8 cellular contexts compared by ENCODE assay signal in genomic region chr10:119725550-119726290, GRCh38. TPM values are rescaled to one million over a fixed set of nuclear protein-coding genes. Genes with fewer than 3 reads are reported as not detected.
DNase-seq lines count a peak whose midpoint lies in the region; ATAC-seq and TF ChIP-seq lines count a peak whose summit lies in the region.

TSS of gene INPP5F (plus strand) at chr10:119726050. CDS start at chr10:119726263, 213 bp downstream.

- WGBS in ovary, 3 donors = 0 to 1% (median 0%) methylated on average over 69 to 84 of the region's 84 CpGs
- 1 to 2% methylated on average over 20 to 31 of the region's 84 CpGs for WGBS in thyroid gland, 2 donors

- peaks cover 10% of the 10 kb centered on the region for H3K9me3 Mint-ChIP-seq in activated naive CD8-positive, alpha-beta T cell treated with anti-CD3 and anti-CD28 coated beads for 36 hours

- TF ChIP-seq CTCF in GM10248 (IDR thresholded peaks at IDR 0.05; ENCODE audit: control extremely low read depth, extremely low read depth, low read depth, missing control alignments) (peak; percentile 27), ovary (IDR thresholded peaks at IDR 0.05) (peak; percentile 32 to 47 (median 45)), thyroid gland (IDR thresholded peaks at IDR 0.05) (peak in 3 of 6 experiments; percentile 38 to 49 (median 48))

- CTCF ChIA-PET in GM10248 (lab: Yijun Ruan, JAX) = interaction anchor here (0.9 to 5.4 kb wide), 22 partner anchors 9 to 184 kb away, joined by 3 to 46 read pairs (median 4); no protein-coding TSS in a partner anchor

- H3K27me3 Mint-ChIP-seq in activated naive CD8-positive, alpha-beta T cell treated with anti-CD3 and anti-CD28 coated beads for 36 hours = no peaks in the 10 kb centered on the region

- peaks cover 3% of the 10 kb centered on the region for H3K4me1 ChIP-seq in ovary (ENCODE audit: insufficient read depth)
- peaks cover 18 to 21% of the 10 kb centered on the region in 2 donors for H3K4me1 ChIP-seq in thyroid gland

- H3K27me3 ChIP-seq in ovary (no peaks in the 10 kb centered on the region), thyroid gland (no peaks in the 10 kb centered on the region)

- H3K27ac Mint-ChIP-seq in activated naive CD8-positive, alpha-beta T cell treated with anti-CD3 and anti-CD28 coated beads for 36 hours = peak within 1 kb of the TSS; percentile 85

- intact Hi-C loops in head of caudate nucleus (cut with DNase I) = loop anchor here (2.0 to 10.0 kb wide), 2 partner anchors 39 to 131 kb away; partner anchors contain the start of gene TIAL1
- intact Hi-C loops in ovary (cut with DNase I) = no loop called here
- intact Hi-C loops in thyroid gland (cut with DNase I) = no loop called here

- H3K4me3 Mint-ChIP-seq in activated naive CD8-positive, alpha-beta T cell treated with anti-CD3 and anti-CD28 coated beads for 36 hours = peak within 1 kb of the TSS; percentile 90

- peak within 1 kb of the TSS; percentile 70 to 88 for H3K27ac ChIP-seq in ovary
- peak within 1 kb of the TSS; percentile 77 to 96 (median 96) for H3K27ac ChIP-seq in thyroid gland

- TF ChIP-seq EP300 in ovary (IDR thresholded peaks at IDR 0.05) = no peak

- peak; percentile 86 for ATAC-seq in HG02623 (IDR thresholded peaks at IDR 0.05; ENCODE audit: unreplicated experiment)

- H3K4me3 ChIP-seq in ovary = peak within 1 kb of the TSS; percentile 95
- peak within 1 kb of the TSS; percentile 81 to 97 (median 82) for H3K4me3 ChIP-seq in thyroid gland (replicated peaks in 1 of 3)

- peak; percentile 100 for DNase-seq in GM10248 (ENCODE audit: extremely low spot score)
- DNase-seq in NCI-H1092 treated with DMSO at 0.1 percent for 48 hours (lab: John Stamatoyannopoulos, UW) = peak; percentile 96
- DNase-seq in SKM-1 (lab: John Stamatoyannopoulos, UW; ENCODE audit: unreplicated experiment) = peak; percentile 97
- DNase-seq in activated naive CD8-positive, alpha-beta T cell treated with anti-CD3 and anti-CD28 coated beads for 36 hours = peak; percentile 99
- peak; percentile 93 to 100 (median 99) for DNase-seq in head of caudate nucleus
- DNase-seq in ovary = peak; percentile 99
- DNase-seq in thyroid gland = peak; percentile 99 to 100

- H3K36me3 ChIP-seq in ovary (no peaks in the 10 kb centered on the region), thyroid gland (no peaks in the 10 kb centered on the region)

- POLR2A ChIA-PET in GM10248 (lab: Yijun Ruan, JAX) = interaction anchor here (0.6 to 3.9 kb wide), 10 partner anchors 11 to 167 kb away, joined by 3 to 27 read pairs (median 4); partner anchors contain the start of gene SEC23IP

- peaks cover 51% of the 10 kb centered on the region for H3K4me1 Mint-ChIP-seq in activated naive CD8-positive, alpha-beta T cell treated with anti-CD3 and anti-CD28 coated beads for 36 hours

- peak; percentile 74 for TF ChIP-seq POLR2A in ovary (IDR thresholded peaks at IDR 0.05)
- TF ChIP-seq POLR2A in thyroid gland (IDR thresholded peaks at IDR 0.05) = peak; percentile 67 to 94

- H3K9me3 ChIP-seq in ovary (no peaks in the 10 kb centered on the region), thyroid gland (no peaks in the 10 kb centered on the region)

- H3K36me3 Mint-ChIP-seq in activated naive CD8-positive, alpha-beta T cell treated with anti-CD3 and anti-CD28 coated beads for 36 hours = peaks cover 25% of the 10 kb centered on the region

RNA-seq across cellular contexts. Expression of gene INPP5F, which starts in this region (rescaled TPM):
- 10 to 100 TPM; 19.1 to 20.2 TPM for total RNA-seq in activated naive CD8-positive, alpha-beta T cell treated with anti-CD3 and anti-CD28 coated beads for 36 hours
- 10 to 100 TPM in 6 of 7 donors, 1 to 10 TPM in 1; 8.5 to 18.8 (median 14.4) TPM for total RNA-seq in ovary
- 10 to 100 TPM in 1 of 2 donors, 1 to 10 TPM in 1; 8.1 to 13.8 TPM for polyA plus RNA-seq in ovary
- 10 to 100 TPM; 12.6 to 14.9 (median 13.4) TPM for total RNA-seq in thyroid gland

Comparison
In these comparisons a context has a peak if more than half of its experiments do, and no peak if none do; other contexts are left out.
1. Peak in every context shown above with its lines: DNase-seq, ATAC-seq, H3K4me3 ChIP-seq and H3K27ac ChIP-seq.